ENCODE assay signal across 9 cellular contexts in the genomic region with DNA sequence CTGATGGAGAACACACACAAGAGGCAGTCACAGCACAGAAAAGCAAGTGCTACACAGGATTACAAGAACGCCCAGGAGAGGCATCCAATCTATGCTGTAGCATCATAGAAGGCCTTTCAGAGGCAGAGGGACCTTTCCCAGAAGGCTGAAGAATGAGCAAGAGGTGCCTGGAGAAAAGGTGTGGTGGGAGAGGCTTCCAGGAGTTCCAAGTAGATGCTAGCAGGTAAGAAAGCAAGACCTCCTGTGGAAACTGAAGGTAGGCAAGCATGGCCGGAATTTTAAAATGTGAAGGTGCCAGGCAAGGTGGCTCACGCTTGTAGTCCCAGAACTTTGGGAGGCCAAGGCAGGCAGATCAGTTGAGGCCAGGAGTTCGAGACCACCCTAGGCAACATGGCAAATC. TPM values are rescaled to one million over a fixed set of nuclear protein-coding genes. Genes with fewer than 3 reads are reported as not detected.
A peak's percentile ranks its signal among the peaks of the same experiment; 100 is the strongest.
DNase-seq lines count a peak whose midpoint lies in the region; ATAC-seq and TF ChIP-seq lines count a peak whose summit lies in the region.
"Had no signal": no experiment of that assay in that cellular context is flagged by ENCODE, and none has a peak within 500 bp of the region (broad histone marks: within the 10 kb centered on the region; RNA-seq: fewer than 3 reads in every experiment).

No MANE protein-coding gene starts in this region.

- no peaks in the 10 kb centered on the region for H3K27me3 Mint-ChIP-seq in activated T-helper 2 cell treated with anti-CD3 and anti-CD28 coated beads, Interferon-gamma antibody, Interleukin-2, Interleukin-4, amounts not matched to agents 10 μg/mL and 5 μg/mL and 100 μg/mL, durations not matched to agents 14 hours and 24 hours and 36 hours (ENCODE audit: low read depth)
- no peaks in the 10 kb centered on the region for H3K27me3 Mint-ChIP-seq in type B pancreatic cell

- peaks cover 51% of the 10 kb centered on the region for H3K36me3 Mint-ChIP-seq in activated T-helper 2 cell treated with anti-CD3 and anti-CD28 coated beads, Interferon-gamma antibody, Interleukin-2, Interleukin-4, amounts not matched to agents 10 μg/mL and 5 μg/mL and 100 μg/mL, durations not matched to agents 14 hours and 24 hours and 36 hours (ENCODE audit: low read depth)
- H3K36me3 Mint-ChIP-seq in type B pancreatic cell = peaks cover 21% of the 10 kb centered on the region

- H3K9me3 ChIP-seq in heart right ventricle = no peaks in the 10 kb centered on the region
- H3K9me3 ChIP-seq in mononuclear cell (ENCODE audit: low read depth, low read length) = no peaks in the 10 kb centered on the region

- H3K27ac ChIP-seq in heart right ventricle = peak overlapping the region in 9 of 10 donors; percentile 9 to 99 (median 96)

- H3K9me3 Mint-ChIP-seq in activated T-helper 2 cell treated with anti-CD3 and anti-CD28 coated beads, Interferon-gamma antibody, Interleukin-2, Interleukin-4, amounts not matched to agents 10 μg/mL and 5 μg/mL and 100 μg/mL, durations not matched to agents 14 hours and 24 hours and 36 hours = no peaks in the 10 kb centered on the region
- no peaks in the 10 kb centered on the region for H3K9me3 Mint-ChIP-seq in type B pancreatic cell

- DNase-seq in heart right ventricle (no peak), Right ventricle myocardium inferior (ENCODE audit: missing footprints) (no peak), type B pancreatic cell (ENCODE audit: extremely low spot score, unreplicated experiment) (no peak), NAMALWA (ENCODE audit: low spot score) (no peak), DMS114 treated with DMSO at 0.1 percent for 48 hours (lab: John Stamatoyannopoulos, UW; ENCODE audit: unreplicated experiment) (no peak)
- DNase-seq in activated T-helper 2 cell treated with anti-CD3 and anti-CD28 coated beads, Interferon-gamma antibody, Interleukin-2, Interleukin-4, amounts not matched to agents 10 μg/mL and 5 μg/mL and 100 μg/mL, durations not matched to agents 14 hours and 24 hours and 36 hours (ENCODE audit: low spot score) = no peak
- DNase-seq: NCI-H774 had no signal

- peaks cover 0 to 20% (median 0%) of the 10 kb centered on the region in 9 donors for H3K36me3 ChIP-seq in heart right ventricle

- no peak for ATAC-seq in heart right ventricle
- ATAC-seq in Right ventricle myocardium inferior = no peak
- ATAC-seq in HG03139 (IDR thresholded peaks at IDR 0.05; ENCODE audit: unreplicated experiment) = no peak

- WGBS in heart right ventricle, 2 donors = 93 to 98% methylated on average over 4 of the region's 4 CpGs

- intact Hi-C loops in heart right ventricle (cut with DNase I) (loop anchor here in 8 of 10 donors (5.0 to 10.0 kb wide), 5 partner anchors 34 to 58 kb away; no protein-coding TSS in a partner anchor), Right ventricle myocardium inferior (cut with DNase I) (loop anchor here (5.0 kb wide), 1 partner anchor 36 kb away; no protein-coding TSS in a partner anchor)
- intact Hi-C loops in activated T-helper 2 cell treated with anti-CD3 and anti-CD28 coated beads, Interferon-gamma antibody, Interleukin-2, Interleukin-4, amounts not matched to agents 10 μg/mL and 5 μg/mL and 100 μg/mL, durations not matched to agents 14 hours and 24 hours and 36 hours (cut with micrococcal nuclease) = loop anchor here (10.0 kb wide), 2 partner anchors 158 to 278 kb away; no protein-coding TSS in a partner anchor

- TF ChIP-seq CTCF in heart right ventricle (IDR thresholded peaks at IDR 0.05) (no peak), type B pancreatic cell (conservative IDR thresholded peaks at IDR 0.05) (no peak)

- H3K4me1 ChIP-seq in heart right ventricle (peaks cover 3 to 74% (median 68%) of the 10 kb centered on the region in 9 donors), mononuclear cell (ENCODE audit: insufficient read depth, low read length) (peaks cover 89% of the 10 kb centered on the region)

- H3K4me1 Mint-ChIP-seq in activated T-helper 2 cell treated with anti-CD3 and anti-CD28 coated beads, Interferon-gamma antibody, Interleukin-2, Interleukin-4, amounts not matched to agents 10 μg/mL and 5 μg/mL and 100 μg/mL, durations not matched to agents 14 hours and 24 hours and 36 hours (ENCODE audit: low read depth) = peaks cover 70% of the 10 kb centered on the region
- H3K4me1 Mint-ChIP-seq in type B pancreatic cell (ENCODE audit: unreplicated experiment) = peaks cover 27% of the 10 kb centered on the region

- no peaks in the 10 kb centered on the region for H3K27me3 ChIP-seq in heart right ventricle
- H3K27me3 ChIP-seq in mononuclear cell (ENCODE audit: insufficient read depth, low read length) = no peaks in the 10 kb centered on the region

- peak overlapping the region; percentile 57 for H3K4me3 Mint-ChIP-seq in activated T-helper 2 cell treated with anti-CD3 and anti-CD28 coated beads, Interferon-gamma antibody, Interleukin-2, Interleukin-4, amounts not matched to agents 10 μg/mL and 5 μg/mL and 100 μg/mL, durations not matched to agents 14 hours and 24 hours and 36 hours (ENCODE audit: low read depth)
- peak overlapping the region; percentile 80 for H3K4me3 Mint-ChIP-seq in type B pancreatic cell

- H3K27ac Mint-ChIP-seq in activated T-helper 2 cell treated with anti-CD3 and anti-CD28 coated beads, Interferon-gamma antibody, Interleukin-2, Interleukin-4, amounts not matched to agents 10 μg/mL and 5 μg/mL and 100 μg/mL, durations not matched to agents 14 hours and 24 hours and 36 hours = peak overlapping the region; percentile 27
- peak overlapping the region; percentile 71 for H3K27ac Mint-ChIP-seq in type B pancreatic cell

- H3K4me3 ChIP-seq in heart right ventricle (peak overlapping the region in 7 of 10 donors; percentile 75 to 92 (median 87)), mononuclear cell (ENCODE audit: low read length) (peak overlapping the region; percentile 85)

RNA-seq across cellular contexts. Expression of a gene that starts 2.1 kb away (rescaled TPM):
- total RNA-seq in heart right ventricle = 10 to 100 TPM; 45.7 to 95.9 (median 76.2) TPM
- polyA plus RNA-seq in heart right ventricle = 10 to 100 TPM; 30.4 to 54.7 TPM
- 58.1 TPM for total RNA-seq in Right ventricle myocardium inferior
- total RNA-seq in activated T-helper 2 cell treated with anti-CD3 and anti-CD28 coated beads, Interferon-gamma antibody, Interleukin-2, Interleukin-4, amounts not matched to agents 10 μg/mL and 5 μg/mL and 100 μg/mL, durations not matched to agents 14 hours and 24 hours and 36 hours = 75.4 and 84.4 TPM in 2 replicates
- 27.3 TPM for total RNA-seq in mononuclear cell
- 72.6 and 88.0 TPM in 2 replicates for total RNA-seq in type B pancreatic cell (ENCODE audit: low replicate concordance)
